14 cellular contexts compared by ENCODE assay signal in genomic region chr19:12886943-12887747, GRCh38. TPM values are rescaled to one million over a fixed set of nuclear protein-coding genes. Genes with fewer than 3 reads are reported as not detected.
DNase-seq lines count a peak whose midpoint lies in the region; ATAC-seq, FAIRE-seq and TF ChIP-seq lines count a peak whose summit lies in the region.
"Had no signal": no experiment of that assay in that cellular context is flagged by ENCODE, and none has a peak within 500 bp of the region (broad histone marks: within the 10 kb centered on the region; RNA-seq: fewer than 3 reads in every experiment).

TSS of gene KLF1 (minus strand) at chr19:12887201. CDS start at chr19:12887140, 61 bp downstream.

- peak within 1 kb of the TSS in 4 of 9 donors; percentile 19 to 63 (median 36) for H3K27ac Mint-ChIP-seq in naive thymus-derived CD4-positive, alpha-beta T cell

- no peak within 1 kb of the TSS for H3K14ac ChIP-seq in IMR-90 (replicated peaks; ENCODE audit: low read depth, low read length)

- no peak within 1 kb of the TSS for H3K9ac ChIP-seq in IMR-90 (ENCODE audit: low read depth, low read length)

- peaks cover 0 to 9% (median 2%) of the 10 kb centered on the region in 11 donors for H3K9me3 Mint-ChIP-seq in naive thymus-derived CD4-positive, alpha-beta T cell

- peak within 1 kb of the TSS; percentile 41; the same call in 1 of the 2 replicates for H3K4me2 ChIP-seq in IMR-90 (ENCODE audit: low read depth, low read length)

- no peaks in the 10 kb centered on the region; the same call in 1 of the 2 replicates for H3K4me1 ChIP-seq in BE2C
- peaks cover 8% of the 10 kb centered on the region for H3K4me1 ChIP-seq in IMR-90 (ENCODE audit: control insufficient read depth, insufficient read depth, low read length)
- H3K4me1 ChIP-seq in breast epithelium = peaks cover 0 to 8% of the 10 kb centered on the region in 2 donors
- H3K4me1 ChIP-seq in naive thymus-derived CD4-positive, alpha-beta T cell (ENCODE audit: control insufficient read depth in 2 of 2, insufficient read depth in 2 of 2, low read length in 2 of 2) = peaks cover 5 to 21% of the 10 kb centered on the region in 2 donors

- TF ChIP-seq RAD21 in IMR-90 (IDR thresholded peaks at IDR 0.05; ENCODE audit: low read length) = no peak

- H3K4ac ChIP-seq in IMR-90 (ENCODE audit: low read depth, low read length) = no peak within 1 kb of the TSS

- H3K4me1 Mint-ChIP-seq in naive thymus-derived CD4-positive, alpha-beta T cell = peaks cover 16 to 46% (median 36%) of the 10 kb centered on the region in 7 donors

- dilution Hi-C loops in IMR-90 (cut with HindIII; ENCODE audit: low sequenced_read_pairs, unreplicated experiment) = no loop called here

- H3K4me3 ChIP-seq in BE2C (ENCODE audit: low read depth, low read length) (peak within 1 kb of the TSS; percentile 36), IMR-90 (ENCODE audit: insufficient read depth, low read depth, low read length) (no peak within 1 kb of the TSS), breast epithelium (peak within 1 kb of the TSS in 2 of 3 donors; percentile 47 to 61)
- H3K4me3 ChIP-seq in naive thymus-derived CD4-positive, alpha-beta T cell (ENCODE audit: low read length) = no peak within 1 kb of the TSS

- no peak within 1 kb of the TSS for H2AK5ac ChIP-seq in IMR-90 (ENCODE audit: low read depth, low read length)

- in situ Hi-C loops in IMR-90 (cut with MboI; ENCODE audit: low sequenced_read_pairs) = no loop called here

- no peak within 1 kb of the TSS for H4K8ac ChIP-seq in IMR-90 (ENCODE audit: low read depth in 2 of 2, low read length in 2 of 2)

- H2BK15ac ChIP-seq in IMR-90 (ENCODE audit: low read depth, low read length) = no peak within 1 kb of the TSS

- 60% methylated on average over 5 of the region's 17 CpGs; no CpG with 5 or more reads in 1 of the 2 experiments for WGBS in IMR-90 (ENCODE audit: extremely low coverage in 2 of 2, insufficient read length in 1 of 2), 2 experiments

- H3K27me3 ChIP-seq in BE2C (peaks cover 13% of the 10 kb centered on the region), IMR-90 (ENCODE audit: control insufficient read depth, insufficient read depth, low read length) (peaks cover 40% of the 10 kb centered on the region), breast epithelium (peaks cover 0 to 17% of the 10 kb centered on the region in 2 donors)
- no peaks in the 10 kb centered on the region for H3K27me3 ChIP-seq in naive thymus-derived CD4-positive, alpha-beta T cell (ENCODE audit: control insufficient read depth in 2 of 2, insufficient read depth in 2 of 2, low read length in 2 of 2)
- H3K27me3 ChIP-seq: testis had no signal

- no peak within 1 kb of the TSS for H2BK120ac ChIP-seq in IMR-90 (ENCODE audit: low read depth, low read length)

- H3K18ac ChIP-seq in IMR-90 (ENCODE audit: low read depth, low read length) = no peak within 1 kb of the TSS

- H3K36me3 Mint-ChIP-seq in naive thymus-derived CD4-positive, alpha-beta T cell = peaks cover 0 to 6% (median 3%) of the 10 kb centered on the region in 5 donors

- H2AK9ac ChIP-seq in IMR-90 (replicated peaks; ENCODE audit: low read depth, low read length, poor library complexity) = no peak within 1 kb of the TSS

- no peak within 1 kb of the TSS for H2BK20ac ChIP-seq in IMR-90 (ENCODE audit: low read depth, low read length)

- no peak within 1 kb of the TSS for H3K56ac ChIP-seq in IMR-90 (ENCODE audit: extremely low read depth, insufficient read depth, low read length)

- H3K79me1 ChIP-seq in IMR-90 (ENCODE audit: low read depth in 1 of 2, low read length in 2 of 2) = peaks cover 10 to 12% of the 10 kb centered on the region in 2 experiments; a peak in 3 of 4 replicates

- no peak within 1 kb of the TSS for H4K91ac ChIP-seq in IMR-90 (ENCODE audit: insufficient read depth, low read depth, low read length)

- H3K9me3 ChIP-seq in BE2C (peaks cover 11% of the 10 kb centered on the region), IMR-90 (ENCODE audit: control insufficient read depth, insufficient read depth, low read length) (peaks cover 13% of the 10 kb centered on the region), breast epithelium (peaks cover 9 to 15% of the 10 kb centered on the region in 2 donors)
- peaks cover 0 to 7% (median 0%) of the 10 kb centered on the region in 3 experiments for H3K9me3 ChIP-seq in naive thymus-derived CD4-positive, alpha-beta T cell (ENCODE audit: control insufficient read depth in 2 of 3, low read length in 3 of 3)
- H3K9me3 ChIP-seq: testis had no signal

- no TSS peak for BruUV-seq in IMR-90 (replicated peaks; lab: Mats Ljungman, UMichigan)

- ATAC-seq in IMR-90 (ENCODE audit: low read depth) (no peak), GM18498 (IDR thresholded peaks at IDR 0.05; ENCODE audit: unreplicated experiment) (no peak)
- ATAC-seq in naive thymus-derived CD4-positive, alpha-beta T cell = no peak

- no peak within 1 kb of the TSS for H2BK5ac ChIP-seq in IMR-90 (ENCODE audit: low read depth, low read length, poor library complexity, severe bottlenecking)

- TF ChIP-seq CTCF in BE2C (IDR thresholded peaks at IDR 0.05; ENCODE audit: low read depth, low read length) (no peak), IMR-90 (conservative IDR thresholded peaks at IDR 0.05; ENCODE audit: low read depth, low read length) (no peak), breast epithelium (IDR thresholded peaks at IDR 0.05) (no peak)

- H2AFZ ChIP-seq in IMR-90 (replicated peaks; ENCODE audit: low read length, poor library complexity) = peak within 1 kb of the TSS; percentile 87

- no peak for FAIRE-seq in RCC 7860 (lab: Jason Lieb, UNC)

- peaks cover 0 to 6% (median 0%) of the 10 kb centered on the region in 5 donors for H3K27me3 Mint-ChIP-seq in naive thymus-derived CD4-positive, alpha-beta T cell

- H3K4me3 Mint-ChIP-seq in naive thymus-derived CD4-positive, alpha-beta T cell = peak within 1 kb of the TSS; percentile 5 to 81 (median 58)

- H3K27ac ChIP-seq in IMR-90 (ENCODE audit: insufficient read depth, low read length) (no peak within 1 kb of the TSS), breast epithelium (no peak within 1 kb of the TSS)
- H3K27ac ChIP-seq in naive thymus-derived CD4-positive, alpha-beta T cell (ENCODE audit: low read depth, low read length) = peak within 1 kb of the TSS; percentile 57
- H3K27ac ChIP-seq: SK-N-MC, testis had no signal

- H3K9me1 ChIP-seq in IMR-90 (ENCODE audit: insufficient read depth, low read length) = no peaks in the 10 kb centered on the region

- CTCF ChIA-PET in IMR-90 (lab: Yijun Ruan, JAX) = no interaction called here
- CTCF ChIA-PET in naive thymus-derived CD4-positive, alpha-beta T cell (lab: Charles Lee) = interaction anchor here (0.6 to 5.9 kb wide), 3 partner anchors 26 to 247 kb away, joined by 3 to 42 read pairs (median 3); no protein-coding TSS in a partner anchor

- H3K36me3 ChIP-seq in BE2C (no peaks in the 10 kb centered on the region), IMR-90 (ENCODE audit: control insufficient read depth, insufficient read depth, low read length) (no peaks in the 10 kb centered on the region), breast epithelium (no peaks in the 10 kb centered on the region)
- H3K36me3 ChIP-seq in naive thymus-derived CD4-positive, alpha-beta T cell (ENCODE audit: control insufficient read depth in 2 of 3, insufficient read depth in 3 of 3, low read length in 3 of 3) = no peaks in the 10 kb centered on the region

- H3K23ac ChIP-seq in IMR-90 (ENCODE audit: low read depth, low read length) = no peak within 1 kb of the TSS

- POLR2A ChIA-PET in IMR-90 (lab: Charles Lee; ENCODE audit: unreplicated experiment) = interaction anchor here (0.6 kb wide), 1 partner anchor 1354 kb away, joined by 6 read pairs; no protein-coding TSS in a partner anchor
- POLR2A ChIA-PET in naive thymus-derived CD4-positive, alpha-beta T cell (lab: Charles Lee) = interaction anchor here (1.4 to 1.5 kb wide), 2 partner anchors 14 to 150 kb away, joined by 3 to 4 read pairs; partner anchors contain the start of gene GET3

- H4K5ac ChIP-seq in IMR-90 (ENCODE audit: low read depth, low read length) = no peak within 1 kb of the TSS

- TF ChIP-seq POLR2A in IMR-90 (IDR thresholded peaks at IDR 0.05; ENCODE audit: low read depth, low read length) = no peak
- no peak for TF ChIP-seq POLR2A in breast epithelium (IDR thresholded peaks at IDR 0.05)

- no peaks in the 10 kb centered on the region for H4K20me1 ChIP-seq in IMR-90 (ENCODE audit: insufficient read depth, low read length)

- DNase-seq in BE2C = no peak
- no peak for DNase-seq in IMR-90
- DNase-seq in breast epithelium (ENCODE audit: low spot score in 2 of 2) = no peak
- no peak for DNase-seq in naive thymus-derived CD4-positive, alpha-beta T cell
- no peak for DNase-seq in RCC 7860 (ENCODE audit: low spot score)
- no peak for DNase-seq in stimulated activated CD4-positive, alpha-beta T cell treated with anti-CD3 and anti-CD28 coated beads, Interleukin-4, amount 100 ng/mL, for 24 hours
- DNase-seq in putamen (ENCODE audit: low spot score) = no peak
- DNase-seq: activated gamma-delta T cell, Calu3, testis had no signal

- intact Hi-C loops in IMR-90 (cut with micrococcal nuclease) = no loop called here
- intact Hi-C loops in breast epithelium (cut with DNase I; ENCODE audit: low total_unique reads) = no loop called here
- intact Hi-C loops in naive thymus-derived CD4-positive, alpha-beta T cell (cut with micrococcal nuclease) = loop anchor here in 1 of 2 donors (10.0 kb wide), 1 partner anchor 208 kb away; no protein-coding TSS in a partner anchor

TF ChIP-seq in IMR-90, 13 proteins besides CTCF, POLR2A, EP300 and RAD21:
- no peak for TF ChIP-seq MAFK (IDR thresholded peaks at IDR 0.05; ENCODE audit: low read depth, low read length)
- no peak for TF ChIP-seq RCOR1 (IDR thresholded peaks at IDR 0.05; ENCODE audit: insufficient replicate concordance, low read length)
TF ChIP-seq in IMR-90: peak in this region for 0.

RNA-seq across cellular contexts. Expression of gene KLF1, which starts in this region (rescaled TPM):
- 0.54 TPM for polyA plus RNA-seq in BE2C (2012; ENCODE audit: insufficient read depth, insufficient read length, low read depth)
- total RNA-seq in IMR-90 (2012; rRNA removed) = not detected in 2 replicates
- polyA plus RNA-seq in IMR-90 (2012; rRNA removed) = not detected in 2 replicates
- not detected in 2 replicates for polyA plus RNA-seq in IMR-90 (2012; cell fraction: cytosol; rRNA removed)
- polyA plus RNA-seq in IMR-90 (2012; cell fraction: nucleus; rRNA removed; ENCODE audit: low replicate concordance) = not detected in 2 replicates
- total RNA-seq in breast epithelium = not detected
- total RNA-seq in naive thymus-derived CD4-positive, alpha-beta T cell = under 1 TPM in 2 of 5 experiments, not detected in 3; 0.32 to 0.41 TPM
- not detected for polyA plus RNA-seq in naive thymus-derived CD4-positive, alpha-beta T cell
- total RNA-seq: Calu3, epithelial cell of proximal tubule, lung microvascular endothelial cell had no signal

Comparison
In these comparisons a context has a peak if more than half of its experiments do, and no peak if none do; other contexts are left out.
1. H3K4me3 ChIP-seq: peak in BE2C (single experiment) and breast epithelium (2 of 3); none in IMR-90 (single experiment) and naive thymus-derived CD4-positive, alpha-beta T cell (single experiment).